Comparison of ENCODE assay signal across 8 cellular contexts in the genomic region with DNA sequence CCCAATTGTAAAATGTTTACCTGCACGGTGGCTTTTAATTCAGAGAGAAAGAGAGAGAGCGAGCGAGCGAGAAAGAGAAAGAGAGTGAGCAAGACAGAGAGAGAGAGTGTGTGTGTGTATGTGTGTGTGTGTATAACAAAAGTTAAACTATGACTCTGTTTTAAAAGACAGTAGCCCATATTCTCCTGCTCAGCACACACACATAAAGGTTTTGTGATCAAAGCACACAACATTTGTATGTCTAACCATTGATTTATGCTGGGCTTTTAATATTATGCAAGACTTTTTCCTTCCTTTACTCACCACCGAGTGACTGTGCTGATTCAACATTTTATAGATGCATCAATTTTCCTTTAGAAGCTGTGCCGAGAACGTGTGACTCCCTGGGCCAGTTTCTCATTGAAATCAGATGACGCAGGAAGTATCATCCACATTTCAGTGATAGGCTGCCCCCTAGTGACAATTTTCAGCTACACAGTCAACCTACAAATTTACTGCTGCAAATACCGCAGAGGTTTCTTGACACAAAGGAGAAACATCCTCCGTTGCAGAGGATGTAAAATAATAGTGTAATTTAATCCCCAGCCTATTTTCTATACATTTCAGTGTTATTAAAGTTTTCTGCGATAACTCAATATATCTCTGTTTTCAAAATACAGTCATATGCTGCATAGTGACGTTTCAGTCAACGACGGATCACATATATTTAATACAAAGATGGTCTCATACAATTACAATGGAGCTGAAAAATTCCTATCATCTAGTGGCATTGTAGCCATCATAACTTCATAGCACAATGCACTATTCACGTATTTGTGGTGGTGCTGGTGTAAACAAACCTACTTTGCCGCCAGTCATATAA.
DNase-seq lines count a peak whose midpoint lies in the region; ATAC-seq and TF ChIP-seq lines count a peak whose summit lies in the region.

No MANE protein-coding gene starts in this region.

- intact Hi-C loops in CD14-positive monocyte (cut with micrococcal nuclease) (loop anchor here (5.0 to 10.0 kb wide), 3 partner anchors 580 to 672 kb away; no protein-coding TSS in a partner anchor), lower lobe of right lung (cut with DNase I) (no loop called here)
- intact Hi-C loops in activated CD4-positive, alpha-beta T cell treated with anti-CD3 and anti-CD28 coated beads, Interleukin-2, amount 10 ng/mL, durations not matched to agents 24 days and 14 days (cut with micrococcal nuclease): loop anchor here (1.0 to 10.0 kb wide), 5 partner anchors 280 to 884 kb away; no protein-coding TSS in a partner anchor

- no peak overlapping the region for H3K27ac ChIP-seq in lower lobe of right lung

- H3K4me1 ChIP-seq in lower lobe of right lung: peaks cover 6% of the 10 kb centered on the region

- no peaks in the 10 kb centered on the region for H3K9me3 ChIP-seq in lower lobe of right lung

- peak; percentile 68 for ATAC-seq in GM19324 (IDR thresholded peaks at IDR 0.05; ENCODE audit: low FRiP score, unreplicated experiment)
- peak; percentile 95 for ATAC-seq in HG03378 (IDR thresholded peaks at IDR 0.05; ENCODE audit: unreplicated experiment)
- ATAC-seq in lower lobe of right lung: peak; percentile 92 to 93

- DNase-seq in CD14-positive monocyte (ENCODE audit: low spot score) (peak; percentile 64), NCI-H510A treated with DMSO at 0.1 percent for 48 hours (lab: John Stamatoyannopoulos, UW) (peak; percentile 81), dedifferentiated amniotic fluid mesenchymal stem cell (ENCODE audit: extremely low spot score) (peak; percentile 92), lower lobe of right lung (no peak)
- peak; percentile 93 for DNase-seq in activated CD4-positive, alpha-beta T cell treated with anti-CD3 and anti-CD28 coated beads, Interleukin-2, amount 10 ng/mL, durations not matched to agents 24 days and 14 days
- peak; percentile 12 to 67 (median 42) for DNase-seq in stimulated activated CD4-positive, alpha-beta T cell treated with anti-CD3 and anti-CD28 coated beads, TNF-alpha, amount 100 ng/mL, for 4 hours (ENCODE audit: low read depth in 3 of 3)

- no peak overlapping the region for H3K4me3 ChIP-seq in lower lobe of right lung

- H3K27me3 Mint-ChIP-seq in CD14-positive monocyte (ENCODE audit: low read depth in 3 of 3): peaks cover 0 to 3% (median 0%) of the 10 kb centered on the region in 3 donors
- H3K27me3 Mint-ChIP-seq in activated CD4-positive, alpha-beta T cell treated with anti-CD3 and anti-CD28 coated beads, Interleukin-2, amount 10 ng/mL, durations not matched to agents 24 days and 14 days: peaks cover 4% of the 10 kb centered on the region

- H3K36me3 Mint-ChIP-seq in CD14-positive monocyte: no peaks in the 10 kb centered on the region
- no peaks in the 10 kb centered on the region for H3K36me3 Mint-ChIP-seq in activated CD4-positive, alpha-beta T cell treated with anti-CD3 and anti-CD28 coated beads, Interleukin-2, amount 10 ng/mL, durations not matched to agents 24 days and 14 days (ENCODE audit: low read depth)

- peaks cover 0 to 3% (median 0%) of the 10 kb centered on the region in 7 donors for H3K9me3 Mint-ChIP-seq in CD14-positive monocyte
- no peaks in the 10 kb centered on the region for H3K9me3 Mint-ChIP-seq in activated CD4-positive, alpha-beta T cell treated with anti-CD3 and anti-CD28 coated beads, Interleukin-2, amount 10 ng/mL, durations not matched to agents 24 days and 14 days

- no peaks in the 10 kb centered on the region for H3K27me3 ChIP-seq in lower lobe of right lung (ENCODE audit: low read depth)

- TF ChIP-seq CTCF in CD14-positive monocyte (IDR thresholded peaks at IDR 0.05) (peak; percentile 82), lower lobe of right lung (IDR thresholded peaks at IDR 0.05) (peak; percentile 83)

- no peaks in the 10 kb centered on the region for H3K36me3 ChIP-seq in lower lobe of right lung

- H3K27ac Mint-ChIP-seq in CD14-positive monocyte: peak overlapping the region in 1 of 7 donors; percentile 83
- H3K27ac Mint-ChIP-seq in activated CD4-positive, alpha-beta T cell treated with anti-CD3 and anti-CD28 coated beads, Interleukin-2, amount 10 ng/mL, durations not matched to agents 24 days and 14 days: no peak overlapping the region

- H3K4me1 Mint-ChIP-seq in CD14-positive monocyte: peaks cover 4% of the 10 kb centered on the region
- H3K4me1 Mint-ChIP-seq in activated CD4-positive, alpha-beta T cell treated with anti-CD3 and anti-CD28 coated beads, Interleukin-2, amount 10 ng/mL, durations not matched to agents 24 days and 14 days: peaks cover 9% of the 10 kb centered on the region

- H3K4me3 Mint-ChIP-seq in CD14-positive monocyte: peak overlapping the region in 1 of 2 donors; percentile 71
- no peak overlapping the region for H3K4me3 Mint-ChIP-seq in activated CD4-positive, alpha-beta T cell treated with anti-CD3 and anti-CD28 coated beads, Interleukin-2, amount 10 ng/mL, durations not matched to agents 24 days and 14 days
